8 cellular contexts compared by ENCODE assay signal in genomic region chr18:9017170-9017899, GRCh38.
A peak's percentile ranks its signal among the peaks of the same experiment; 100 is the strongest.
DNase-seq lines count a peak whose midpoint lies in the region; ATAC-seq, FAIRE-seq and TF ChIP-seq lines count a peak whose summit lies in the region.

No MANE protein-coding gene starts in this region.

- H3K4me3 ChIP-seq in Panc1 (ENCODE audit: low read depth in 2 of 2, low read length in 2 of 2): peak overlapping the region; percentile 21 to 47
- no peak overlapping the region for H3K4me3 ChIP-seq in pancreas
- H3K4me3 ChIP-seq in thymus (ENCODE audit: low read length): peak overlapping the region; percentile 11

- H3K27ac ChIP-seq in Panc1 (ENCODE audit: low read length) (peak overlapping the region; percentile 88), foreskin keratinocyte (peak overlapping the region; percentile 73), pancreas (no peak overlapping the region), thymus (ENCODE audit: low read depth) (no peak overlapping the region)

- peak; percentile 73 for DNase-seq in Panc1 (ENCODE audit: low read depth, low spot score)
- peak; percentile 60 for DNase-seq in activated T-helper 9 cell treated with anti-CD3 and anti-CD28 coated beads, Interleukin-2, amount 50 U/mL, for 16 hours (ENCODE audit: low read depth)
- peak; percentile 76 to 91 for DNase-seq in foreskin keratinocyte
- peak in 4 of 6 donors; percentile 7 to 65 (median 26) for DNase-seq in pancreas
- no peak for DNase-seq in OCI-M2 (lab: John Stamatoyannopoulos, UW; ENCODE audit: unreplicated experiment)

- intact Hi-C loops in Panc1 (cut with micrococcal nuclease; ENCODE audit: unreplicated experiment) (no loop called here), pancreas (cut with DNase I) (no loop called here)

- CTCF ChIA-PET in Panc1 (lab: Charles Lee): no interaction called here

- H3K27me3 ChIP-seq in Panc1 (ENCODE audit: control insufficient read depth, insufficient read depth, low read length): no peaks in the 10 kb centered on the region
- no peaks in the 10 kb centered on the region for H3K27me3 ChIP-seq in foreskin keratinocyte
- H3K27me3 ChIP-seq in pancreas: no peaks in the 10 kb centered on the region
- H3K27me3 ChIP-seq in thymus (ENCODE audit: control insufficient read depth, insufficient read depth): no peaks in the 10 kb centered on the region

- H3K4me1 ChIP-seq in Panc1 (ENCODE audit: control insufficient read depth, insufficient read depth, low read length): peaks cover 23% of the 10 kb centered on the region
- H3K4me1 ChIP-seq in foreskin keratinocyte: peaks cover 37% of the 10 kb centered on the region
- no peaks in the 10 kb centered on the region for H3K4me1 ChIP-seq in pancreas
- H3K4me1 ChIP-seq in thymus (ENCODE audit: control insufficient read depth, insufficient read depth, low read length): peaks cover 2% of the 10 kb centered on the region

- H3K9me3 ChIP-seq in Panc1 (ENCODE audit: control insufficient read depth, insufficient read depth, low read depth, low read length) (peaks cover 8% of the 10 kb centered on the region; the same call in 1 of the 2 replicates), pancreas (no peaks in the 10 kb centered on the region), thymus (ENCODE audit: control insufficient read depth) (no peaks in the 10 kb centered on the region)

- FAIRE-seq in pancreas (lab: Jason Lieb, UNC): no peak

- WGBS in pancreas, 2 donors: 50 to 53% methylated on average over 34 of the region's 34 CpGs
- 23% methylated on average over 34 of the region's 34 CpGs for WGBS in thymus

- BruUV-seq in Panc1 (replicated peaks; lab: Mats Ljungman, UMichigan): no TSS peak

- H3K36me3 ChIP-seq in Panc1 (ENCODE audit: control insufficient read depth, insufficient read depth, low read length) (no peaks in the 10 kb centered on the region), pancreas (no peaks in the 10 kb centered on the region), thymus (ENCODE audit: control insufficient read depth, insufficient read depth) (no peaks in the 10 kb centered on the region)

- POLR2A ChIA-PET in Panc1 (lab: Charles Lee): no interaction called here

- TF ChIP-seq CTCF in Panc1 (IDR thresholded peaks at IDR 0.05) (no peak), foreskin keratinocyte (conservative IDR thresholded peaks at IDR 0.05) (peak; percentile 29), pancreas (IDR thresholded peaks at IDR 0.05) (no peak)

- in situ Hi-C loops in Panc1 (cut with HindIII; ENCODE audit: low pct_unique_long_range_greater_than_20kb, low sequenced_read_pairs): no loop called here

- peak; percentile 81 for ATAC-seq in GM18517 (IDR thresholded peaks at IDR 0.05; ENCODE audit: unreplicated experiment)
- ATAC-seq in HG02938 (IDR thresholded peaks at IDR 0.05; ENCODE audit: unreplicated experiment): peak; percentile 84
- ATAC-seq in Panc1: peak; percentile 96
- ATAC-seq in foreskin keratinocyte: peak; percentile 96
- peak; percentile 61 to 93 (median 84) for ATAC-seq in pancreas

Comparison
In these comparisons a context has a peak if more than half of its experiments do, and no peak if none do; other contexts are left out.
1. H3K27ac ChIP-seq: peak in Panc1 (single experiment) and foreskin keratinocyte (single experiment); none in pancreas (0 of 4) and thymus (single experiment).
2. H3K4me3 ChIP-seq: peak in Panc1 (2 of 2) and thymus (single experiment); none in pancreas (0 of 4).
3. Peak in every context shown above with its lines, with median percentiles within 50 percentile points of each other: ATAC-seq.